In the genomic region with DNA sequence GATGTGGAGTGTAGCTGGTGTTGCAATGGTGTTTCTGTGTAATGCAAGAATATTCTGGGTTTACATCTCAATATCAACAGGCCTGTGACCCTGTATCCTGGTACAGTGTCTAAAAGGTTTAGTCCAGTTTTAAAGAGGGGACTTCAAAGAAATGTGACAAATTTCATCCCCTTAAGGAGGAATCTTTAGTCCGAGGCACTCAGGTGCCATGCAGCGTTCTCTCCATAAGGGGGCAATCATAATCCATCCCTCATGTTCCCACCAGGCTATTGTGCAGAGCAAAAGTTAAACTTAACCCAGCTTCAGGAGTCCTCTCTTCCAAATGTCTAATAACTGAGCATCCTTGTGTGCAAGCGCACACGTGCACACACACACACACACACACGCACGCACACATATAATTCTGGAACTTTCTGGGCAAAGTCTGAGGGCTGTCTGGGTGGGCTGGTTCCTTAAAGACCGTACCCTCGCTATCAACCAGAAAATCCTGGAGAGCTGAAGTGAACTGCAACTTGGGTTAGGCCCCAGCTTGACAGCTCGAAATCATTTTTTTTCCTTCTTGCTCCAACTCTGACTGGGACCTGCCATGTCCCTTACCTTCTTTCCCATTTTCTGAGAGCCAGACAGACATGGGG, we compare ENCODE assay signal across 8 cellular contexts. TPM values are rescaled to one million over a fixed set of nuclear protein-coding genes. Genes with fewer than 3 reads are reported as not detected.
DNase-seq lines count a peak whose midpoint lies in the region; ATAC-seq and TF ChIP-seq lines count a peak whose summit lies in the region.

No MANE protein-coding gene starts in this region.

- no peaks in the 10 kb centered on the region for H3K27me3 ChIP-seq in left ventricle myocardium inferior (ENCODE audit: low read depth)

- DNase-seq in stimulated activated CD4-positive, alpha-beta T cell treated with anti-CD3 and anti-CD28 coated beads, Interleukin-15, amount 100 ng/mL, for 24 hours = peak; percentile 24
- DNase-seq in stimulated activated CD4-positive, alpha-beta T cell treated with anti-CD3 and anti-CD28 coated beads, Interleukin-2, amount 100 ng/mL, for 48 hours = no peak
- DNase-seq in NCI-H146 (lab: John Stamatoyannopoulos, UW) (peak; percentile 12), left ventricle myocardium inferior (no peak), smooth muscle cell of the brain vasculature (ENCODE audit: low read depth, low spot score) (peak; percentile 36)
- DNase-seq in activated CD4-positive, alpha-beta T cell treated with anti-CD3 and anti-CD28 coated beads, Interleukin-2, amount 50 U/mL, for 48 hours = peak; percentile 9 to 17

- H3K4me1 ChIP-seq in left ventricle myocardium inferior = peaks cover 17% of the 10 kb centered on the region

- TF ChIP-seq CTCF in left ventricle myocardium inferior (IDR thresholded peaks at IDR 0.05; ENCODE audit: borderline replicate concordance) = peak; percentile 81

- no peak overlapping the region for H3K27ac ChIP-seq in left ventricle myocardium inferior (replicated peaks)

- H3K4me3 ChIP-seq in left ventricle myocardium inferior = peak overlapping the region; percentile 38

- no peaks in the 10 kb centered on the region for H3K36me3 ChIP-seq in left ventricle myocardium inferior

- no peak for ATAC-seq in HG02623 (IDR thresholded peaks at IDR 0.05; ENCODE audit: unreplicated experiment)
- ATAC-seq in HG03442 (IDR thresholded peaks at IDR 0.05; ENCODE audit: unreplicated experiment) = no peak

- intact Hi-C loops in left ventricle myocardium inferior (cut with micrococcal nuclease) = loop anchor here (5.0 kb wide), 1 partner anchor 640 kb away; no protein-coding TSS in a partner anchor

- no peaks in the 10 kb centered on the region for H3K9me3 ChIP-seq in left ventricle myocardium inferior (replicated peaks)

RNA-seq across cellular contexts. Expression of a gene that starts 46.0 kb away (rescaled TPM):
- not detected for total RNA-seq in left ventricle myocardium inferior

Comparison
In these comparisons a context has a peak if more than half of its experiments do, and no peak if none do; other contexts are left out.
1. DNase-seq: peak in stimulated activated CD4-positive, alpha-beta T cell treated with anti-CD3 and anti-CD28 coated beads, Interleukin-15, amount 100 ng/mL, for 24 hours (single experiment), NCI-H146 (single experiment), activated CD4-positive, alpha-beta T cell treated with anti-CD3 and anti-CD28 coated beads, Interleukin-2, amount 50 U/mL, for 48 hours (2 of 2) and smooth muscle cell of the brain vasculature (single experiment); none in stimulated activated CD4-positive, alpha-beta T cell treated with anti-CD3 and anti-CD28 coated beads, Interleukin-2, amount 100 ng/mL, for 48 hours (0 of 2) and left ventricle myocardium inferior (single experiment).